In the genomic region with DNA sequence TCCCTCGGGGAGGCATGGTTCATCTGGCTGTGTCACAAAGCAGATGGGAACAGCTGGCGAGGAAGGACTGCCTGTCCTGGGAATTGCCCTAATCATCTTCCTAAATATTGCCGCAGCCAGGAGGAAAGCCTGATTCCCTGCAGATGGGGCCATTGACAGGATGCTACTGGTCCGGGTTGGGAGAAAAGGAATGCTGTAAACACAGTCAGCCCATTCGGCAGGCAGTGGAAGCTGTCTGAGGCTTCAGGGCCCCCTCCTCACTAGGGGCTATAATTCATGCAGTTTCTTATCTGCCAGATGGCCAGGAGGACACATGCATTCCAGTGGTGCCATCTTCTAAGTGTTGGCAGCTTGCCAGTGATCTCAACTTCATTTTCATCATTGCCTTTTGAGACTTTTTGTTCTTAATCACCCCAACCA, we compare ENCODE assay signal across 1 cellular context.
A peak's percentile ranks its signal among the peaks of the same experiment; 100 is the strongest.
TF ChIP-seq lines count a peak whose summit lies in the region.

No MANE protein-coding gene starts in this region.

TF ChIP-seq in K562, 482 proteins besides CTCF, POLR2A, EP300 and RAD21 (continued from another document):
- TF ChIP-seq, protein P1, sequence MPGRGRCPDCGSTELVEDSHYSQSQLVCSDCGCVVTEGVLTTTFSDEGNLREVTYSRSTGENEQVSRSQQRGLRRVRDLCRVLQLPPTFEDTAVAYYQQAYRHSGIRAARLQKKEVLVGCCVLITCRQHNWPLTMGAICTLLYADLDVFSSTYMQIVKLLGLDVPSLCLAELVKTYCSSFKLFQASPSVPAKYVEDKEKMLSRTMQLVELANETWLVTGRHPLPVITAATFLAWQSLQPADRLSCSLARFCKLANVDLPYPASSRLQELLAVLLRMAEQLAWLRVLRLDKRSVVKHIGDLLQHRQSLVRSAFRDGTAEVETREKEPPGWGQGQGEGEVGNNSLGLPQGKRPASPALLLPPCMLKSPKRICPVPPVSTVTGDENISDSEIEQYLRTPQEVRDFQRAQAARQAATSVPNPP (IDR thresholded peaks at IDR 0.05; ENCODE audit: borderline replicate concordance, insufficient read depth, insufficient read length): no peak
- TF ChIP-seq KLF6 (CRISPR knock-in tag; IDR thresholded peaks at IDR 0.05; ENCODE audit: borderline replicate concordance) (no peak), ZNF551 (CRISPR knock-in tag; IDR thresholded peaks at IDR 0.05) (no peak), HNRNPK (IDR thresholded peaks at IDR 0.05; ENCODE audit: low read depth, low read length, poor library complexity, severe bottlenecking) (no peak), MXI1 (IDR thresholded peaks at IDR 0.05; ENCODE audit: low read depth, low read length) (no peak), NFIX (CRISPR knock-in tag; IDR thresholded peaks at IDR 0.05; ENCODE audit: low read depth) (peak; percentile 74), RB1 (IDR thresholded peaks at IDR 0.05; ENCODE audit: low read depth) (no peak), ELF1 (tag; IDR thresholded peaks at IDR 0.05) (no peak), NFIC (IDR thresholded peaks at IDR 0.05) (peak; percentile 82)
TF ChIP-seq in K562: peak in this region for 2.
